ENCODE assay signal across 1 cellular context in the genomic region with DNA sequence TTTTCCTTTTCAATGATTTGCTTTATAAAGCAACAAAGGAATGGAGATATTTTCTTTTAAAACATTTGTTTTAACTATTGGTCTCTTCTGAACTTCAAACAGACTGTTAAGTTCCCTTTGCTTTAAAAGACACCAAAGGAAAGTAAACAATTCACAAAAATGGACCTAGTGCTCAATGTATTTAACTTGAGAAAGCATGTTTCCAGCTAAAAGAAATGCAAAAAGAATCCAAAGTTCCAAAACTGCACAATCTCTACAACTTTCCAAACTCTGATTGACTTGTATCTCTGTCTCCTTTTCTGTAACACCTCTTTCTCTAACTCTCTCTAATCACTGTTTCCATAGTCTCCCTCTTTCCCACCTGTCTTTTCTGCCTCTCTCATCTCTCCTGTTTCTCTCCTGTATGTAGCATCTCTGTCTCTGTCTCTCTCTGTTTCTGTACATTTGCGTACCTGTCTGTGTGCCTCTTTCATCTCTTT.
A peak's percentile ranks its signal among the peaks of the same experiment; 100 is the strongest.
TF ChIP-seq lines count a peak whose summit lies in the region.

No MANE protein-coding gene starts in this region.

TF ChIP-seq in HepG2, 621 proteins besides CTCF, POLR2A, EP300 and RAD21 (continued from another document and continues in another):
- TF ChIP-seq, protein P1, sequence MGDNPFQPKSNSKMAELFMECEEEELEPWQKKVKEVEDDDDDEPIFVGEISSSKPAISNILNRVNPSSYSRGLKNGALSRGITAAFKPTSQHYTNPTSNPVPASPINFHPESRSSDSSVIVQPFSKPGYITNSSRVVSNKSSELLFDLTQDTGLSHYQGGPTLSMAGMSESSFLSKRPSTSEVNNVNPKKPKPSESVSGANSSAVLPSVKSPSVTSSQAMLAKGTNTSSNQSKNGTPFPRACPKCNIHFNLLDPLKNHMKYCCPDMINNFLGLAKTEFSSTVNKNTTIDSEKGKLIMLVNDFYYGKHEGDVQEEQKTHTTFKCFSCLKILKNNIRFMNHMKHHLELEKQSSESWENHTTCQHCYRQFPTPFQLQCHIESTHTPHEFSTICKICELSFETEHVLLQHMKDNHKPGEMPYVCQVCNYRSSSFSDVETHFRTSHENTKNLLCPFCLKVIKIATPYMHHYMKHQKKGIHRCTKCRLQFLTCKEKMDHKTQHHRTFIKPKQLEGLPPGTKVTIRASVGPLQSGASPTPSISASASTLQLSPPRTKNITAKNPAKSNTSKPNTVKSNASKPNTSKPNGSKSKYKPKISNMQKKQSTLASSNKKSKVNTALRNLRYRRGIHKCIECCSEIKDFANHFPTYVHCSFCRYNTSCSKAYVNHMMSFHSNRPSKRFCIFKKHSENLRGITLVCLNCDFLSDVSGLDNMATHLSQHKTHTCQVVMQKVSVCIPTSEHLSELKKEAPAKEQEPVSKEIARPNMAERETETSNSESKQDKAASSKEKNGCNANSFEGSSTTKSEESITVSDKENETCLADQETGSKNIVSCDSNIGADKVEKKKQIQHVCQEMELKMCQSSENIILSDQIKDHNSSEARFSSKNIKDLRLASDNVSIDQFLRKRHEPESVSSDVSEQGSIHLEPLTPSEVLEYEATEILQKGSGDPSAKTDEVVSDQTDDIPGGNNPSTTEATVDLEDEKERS (CRISPR knock-in tag; IDR thresholded peaks at IDR 0.05): no peak
- TF ChIP-seq, protein P2, sequence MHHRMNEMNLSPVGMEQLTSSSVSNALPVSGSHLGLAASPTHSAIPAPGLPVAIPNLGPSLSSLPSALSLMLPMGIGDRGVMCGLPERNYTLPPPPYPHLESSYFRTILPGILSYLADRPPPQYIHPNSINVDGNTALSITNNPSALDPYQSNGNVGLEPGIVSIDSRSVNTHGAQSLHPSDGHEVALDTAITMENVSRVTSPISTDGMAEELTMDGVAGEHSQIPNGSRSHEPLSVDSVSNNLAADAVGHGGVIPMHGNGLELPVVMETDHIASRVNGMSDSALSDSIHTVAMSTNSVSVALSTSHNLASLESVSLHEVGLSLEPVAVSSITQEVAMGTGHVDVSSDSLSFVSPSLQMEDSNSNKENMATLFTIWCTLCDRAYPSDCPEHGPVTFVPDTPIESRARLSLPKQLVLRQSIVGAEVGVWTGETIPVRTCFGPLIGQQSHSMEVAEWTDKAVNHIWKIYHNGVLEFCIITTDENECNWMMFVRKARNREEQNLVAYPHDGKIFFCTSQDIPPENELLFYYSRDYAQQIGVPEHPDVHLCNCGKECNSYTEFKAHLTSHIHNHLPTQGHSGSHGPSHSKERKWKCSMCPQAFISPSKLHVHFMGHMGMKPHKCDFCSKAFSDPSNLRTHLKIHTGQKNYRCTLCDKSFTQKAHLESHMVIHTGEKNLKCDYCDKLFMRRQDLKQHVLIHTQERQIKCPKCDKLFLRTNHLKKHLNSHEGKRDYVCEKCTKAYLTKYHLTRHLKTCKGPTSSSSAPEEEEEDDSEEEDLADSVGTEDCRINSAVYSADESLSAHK (CRISPR knock-in tag; IDR thresholded peaks at IDR 0.05; ENCODE audit: borderline replicate concordance): no peak
- no peak for TF ChIP-seq ZNF124 (CRISPR knock-in tag; IDR thresholded peaks at IDR 0.05)
- TF ChIP-seq ZSCAN29 (CRISPR knock-in tag; conservative IDR thresholded peaks at IDR 0.05): no peak
- TF ChIP-seq, protein P3, sequence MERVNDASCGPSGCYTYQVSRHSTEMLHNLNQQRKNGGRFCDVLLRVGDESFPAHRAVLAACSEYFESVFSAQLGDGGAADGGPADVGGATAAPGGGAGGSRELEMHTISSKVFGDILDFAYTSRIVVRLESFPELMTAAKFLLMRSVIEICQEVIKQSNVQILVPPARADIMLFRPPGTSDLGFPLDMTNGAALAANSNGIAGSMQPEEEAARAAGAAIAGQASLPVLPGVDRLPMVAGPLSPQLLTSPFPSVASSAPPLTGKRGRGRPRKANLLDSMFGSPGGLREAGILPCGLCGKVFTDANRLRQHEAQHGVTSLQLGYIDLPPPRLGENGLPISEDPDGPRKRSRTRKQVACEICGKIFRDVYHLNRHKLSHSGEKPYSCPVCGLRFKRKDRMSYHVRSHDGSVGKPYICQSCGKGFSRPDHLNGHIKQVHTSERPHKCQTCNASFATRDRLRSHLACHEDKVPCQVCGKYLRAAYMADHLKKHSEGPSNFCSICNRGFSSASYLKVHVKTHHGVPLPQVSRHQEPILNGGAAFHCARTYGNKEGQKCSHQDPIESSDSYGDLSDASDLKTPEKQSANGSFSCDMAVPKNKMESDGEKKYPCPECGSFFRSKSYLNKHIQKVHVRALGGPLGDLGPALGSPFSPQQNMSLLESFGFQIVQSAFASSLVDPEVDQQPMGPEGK (CRISPR knock-in tag; IDR thresholded peaks at IDR 0.05): 0 out of 2 replicates have a peak, but pooled peaks have one; percentile 8
- TF ChIP-seq, protein P4, sequence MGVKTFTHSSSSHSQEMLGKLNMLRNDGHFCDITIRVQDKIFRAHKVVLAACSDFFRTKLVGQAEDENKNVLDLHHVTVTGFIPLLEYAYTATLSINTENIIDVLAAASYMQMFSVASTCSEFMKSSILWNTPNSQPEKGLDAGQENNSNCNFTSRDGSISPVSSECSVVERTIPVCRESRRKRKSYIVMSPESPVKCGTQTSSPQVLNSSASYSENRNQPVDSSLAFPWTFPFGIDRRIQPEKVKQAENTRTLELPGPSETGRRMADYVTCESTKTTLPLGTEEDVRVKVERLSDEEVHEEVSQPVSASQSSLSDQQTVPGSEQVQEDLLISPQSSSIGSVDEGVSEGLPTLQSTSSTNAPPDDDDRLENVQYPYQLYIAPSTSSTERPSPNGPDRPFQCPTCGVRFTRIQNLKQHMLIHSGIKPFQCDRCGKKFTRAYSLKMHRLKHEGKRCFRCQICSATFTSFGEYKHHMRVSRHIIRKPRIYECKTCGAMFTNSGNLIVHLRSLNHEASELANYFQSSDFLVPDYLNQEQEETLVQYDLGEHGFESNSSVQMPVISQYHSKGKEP (CRISPR knock-in tag; IDR thresholded peaks at IDR 0.05): no peak
- TF ChIP-seq TEAD3 (CRISPR knock-in tag; optimal IDR thresholded peaks at IDR 0.05; ENCODE audit: borderline replicate concordance): peak; percentile 41
- TF ChIP-seq ZBTB21 (CRISPR knock-in tag; IDR thresholded peaks at IDR 0.05): no peak
- TF ChIP-seq, protein P5, sequence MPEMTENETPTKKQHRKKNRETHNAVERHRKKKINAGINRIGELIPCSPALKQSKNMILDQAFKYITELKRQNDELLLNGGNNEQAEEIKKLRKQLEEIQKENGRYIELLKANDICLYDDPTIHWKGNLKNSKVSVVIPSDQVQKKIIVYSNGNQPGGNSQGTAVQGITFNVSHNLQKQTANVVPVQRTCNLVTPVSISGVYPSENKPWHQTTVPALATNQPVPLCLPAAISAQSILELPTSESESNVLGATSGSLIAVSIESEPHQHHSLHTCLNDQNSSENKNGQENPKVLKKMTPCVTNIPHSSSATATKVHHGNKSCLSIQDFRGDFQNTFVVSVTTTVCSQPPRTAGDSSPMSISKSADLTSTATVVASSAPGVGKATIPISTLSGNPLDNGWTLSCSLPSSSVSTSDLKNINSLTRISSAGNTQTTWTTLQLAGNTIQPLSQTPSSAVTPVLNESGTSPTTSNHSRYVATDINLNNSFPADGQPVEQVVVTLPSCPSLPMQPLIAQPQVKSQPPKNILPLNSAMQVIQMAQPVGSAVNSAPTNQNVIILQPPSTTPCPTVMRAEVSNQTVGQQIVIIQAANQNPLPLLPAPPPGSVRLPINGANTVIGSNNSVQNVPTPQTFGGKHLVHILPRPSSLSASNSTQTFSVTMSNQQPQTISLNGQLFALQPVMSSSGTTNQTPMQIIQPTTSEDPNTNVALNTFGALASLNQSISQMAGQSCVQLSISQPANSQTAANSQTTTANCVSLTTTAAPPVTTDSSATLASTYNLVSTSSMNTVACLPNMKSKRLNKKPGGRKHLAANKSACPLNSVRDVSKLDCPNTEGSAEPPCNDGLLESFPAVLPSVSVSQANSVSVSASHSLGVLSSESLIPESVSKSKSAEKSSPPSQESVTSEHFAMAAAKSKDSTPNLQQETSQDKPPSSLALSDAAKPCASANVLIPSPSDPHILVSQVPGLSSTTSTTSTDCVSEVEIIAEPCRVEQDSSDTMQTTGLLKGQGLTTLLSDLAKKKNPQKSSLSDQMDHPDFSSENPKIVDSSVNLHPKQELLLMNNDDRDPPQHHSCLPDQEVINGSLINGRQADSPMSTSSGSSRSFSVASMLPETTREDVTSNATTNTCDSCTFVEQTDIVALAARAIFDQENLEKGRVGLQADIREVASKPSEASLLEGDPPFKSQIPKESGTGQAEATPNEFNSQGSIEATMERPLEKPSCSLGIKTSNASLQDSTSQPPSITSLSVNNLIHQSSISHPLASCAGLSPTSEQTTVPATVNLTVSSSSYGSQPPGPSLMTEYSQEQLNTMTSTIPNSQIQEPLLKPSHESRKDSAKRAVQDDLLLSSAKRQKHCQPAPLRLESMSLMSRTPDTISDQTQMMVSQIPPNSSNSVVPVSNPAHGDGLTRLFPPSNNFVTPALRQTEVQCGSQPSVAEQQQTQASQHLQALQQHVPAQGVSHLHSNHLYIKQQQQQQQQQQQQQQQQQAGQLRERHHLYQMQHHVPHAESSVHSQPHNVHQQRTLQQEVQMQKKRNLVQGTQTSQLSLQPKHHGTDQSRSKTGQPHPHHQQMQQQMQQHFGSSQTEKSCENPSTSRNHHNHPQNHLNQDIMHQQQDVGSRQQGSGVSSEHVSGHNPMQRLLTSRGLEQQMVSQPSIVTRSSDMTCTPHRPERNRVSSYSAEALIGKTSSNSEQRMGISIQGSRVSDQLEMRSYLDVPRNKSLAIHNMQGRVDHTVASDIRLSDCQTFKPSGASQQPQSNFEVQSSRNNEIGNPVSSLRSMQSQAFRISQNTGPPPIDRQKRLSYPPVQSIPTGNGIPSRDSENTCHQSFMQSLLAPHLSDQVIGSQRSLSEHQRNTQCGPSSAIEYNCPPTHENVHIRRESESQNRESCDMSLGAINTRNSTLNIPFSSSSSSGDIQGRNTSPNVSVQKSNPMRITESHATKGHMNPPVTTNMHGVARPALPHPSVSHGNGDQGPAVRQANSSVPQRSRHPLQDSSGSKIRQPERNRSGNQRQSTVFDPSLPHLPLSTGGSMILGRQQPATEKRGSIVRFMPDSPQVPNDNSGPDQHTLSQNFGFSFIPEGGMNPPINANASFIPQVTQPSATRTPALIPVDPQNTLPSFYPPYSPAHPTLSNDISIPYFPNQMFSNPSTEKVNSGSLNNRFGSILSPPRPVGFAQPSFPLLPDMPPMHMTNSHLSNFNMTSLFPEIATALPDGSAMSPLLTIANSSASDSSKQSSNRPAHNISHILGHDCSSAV (CRISPR knock-in tag; IDR thresholded peaks at IDR 0.05; ENCODE audit: borderline replicate concordance): no peak
- peak; percentile 52; the same call in 1 of the 2 replicates for TF ChIP-seq NCOR1 (IDR thresholded peaks at IDR 0.05; ENCODE audit: borderline replicate concordance, low read length)
- no peak for TF ChIP-seq HOXA9 (CRISPR knock-in tag; IDR thresholded peaks at IDR 0.05; ENCODE audit: borderline replicate concordance)
- peak; percentile 97 for TF ChIP-seq ISL2 (CRISPR knock-in tag; IDR thresholded peaks at IDR 0.05)
- TF ChIP-seq, protein P6, sequence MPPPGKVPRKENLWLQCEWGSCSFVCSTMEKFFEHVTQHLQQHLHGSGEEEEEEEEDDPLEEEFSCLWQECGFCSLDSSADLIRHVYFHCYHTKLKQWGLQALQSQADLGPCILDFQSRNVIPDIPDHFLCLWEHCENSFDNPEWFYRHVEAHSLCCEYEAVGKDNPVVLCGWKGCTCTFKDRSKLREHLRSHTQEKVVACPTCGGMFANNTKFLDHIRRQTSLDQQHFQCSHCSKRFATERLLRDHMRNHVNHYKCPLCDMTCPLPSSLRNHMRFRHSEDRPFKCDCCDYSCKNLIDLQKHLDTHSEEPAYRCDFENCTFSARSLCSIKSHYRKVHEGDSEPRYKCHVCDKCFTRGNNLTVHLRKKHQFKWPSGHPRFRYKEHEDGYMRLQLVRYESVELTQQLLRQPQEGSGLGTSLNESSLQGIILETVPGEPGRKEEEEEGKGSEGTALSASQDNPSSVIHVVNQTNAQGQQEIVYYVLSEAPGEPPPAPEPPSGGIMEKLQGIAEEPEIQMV (CRISPR knock-in tag; IDR thresholded peaks at IDR 0.05; ENCODE audit: low read depth): no peak
- TF ChIP-seq, protein P7, sequence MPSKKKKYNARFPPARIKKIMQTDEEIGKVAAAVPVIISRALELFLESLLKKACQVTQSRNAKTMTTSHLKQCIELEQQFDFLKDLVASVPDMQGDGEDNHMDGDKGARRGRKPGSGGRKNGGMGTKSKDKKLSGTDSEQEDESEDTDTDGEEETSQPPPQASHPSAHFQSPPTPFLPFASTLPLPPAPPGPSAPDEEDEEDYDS (CRISPR knock-in tag; IDR thresholded peaks at IDR 0.05): peak; percentile 18; the same call in 1 of the 2 replicates
- no peak for TF ChIP-seq ZNF850 (CRISPR knock-in tag; conservative IDR thresholded peaks at IDR 0.05)
- no peak for TF ChIP-seq ZNF776 (CRISPR knock-in tag; IDR thresholded peaks at IDR 0.05)
- no peak for TF ChIP-seq STAT5B (CRISPR knock-in tag; IDR thresholded peaks at IDR 0.05)
- TF ChIP-seq, protein P8, sequence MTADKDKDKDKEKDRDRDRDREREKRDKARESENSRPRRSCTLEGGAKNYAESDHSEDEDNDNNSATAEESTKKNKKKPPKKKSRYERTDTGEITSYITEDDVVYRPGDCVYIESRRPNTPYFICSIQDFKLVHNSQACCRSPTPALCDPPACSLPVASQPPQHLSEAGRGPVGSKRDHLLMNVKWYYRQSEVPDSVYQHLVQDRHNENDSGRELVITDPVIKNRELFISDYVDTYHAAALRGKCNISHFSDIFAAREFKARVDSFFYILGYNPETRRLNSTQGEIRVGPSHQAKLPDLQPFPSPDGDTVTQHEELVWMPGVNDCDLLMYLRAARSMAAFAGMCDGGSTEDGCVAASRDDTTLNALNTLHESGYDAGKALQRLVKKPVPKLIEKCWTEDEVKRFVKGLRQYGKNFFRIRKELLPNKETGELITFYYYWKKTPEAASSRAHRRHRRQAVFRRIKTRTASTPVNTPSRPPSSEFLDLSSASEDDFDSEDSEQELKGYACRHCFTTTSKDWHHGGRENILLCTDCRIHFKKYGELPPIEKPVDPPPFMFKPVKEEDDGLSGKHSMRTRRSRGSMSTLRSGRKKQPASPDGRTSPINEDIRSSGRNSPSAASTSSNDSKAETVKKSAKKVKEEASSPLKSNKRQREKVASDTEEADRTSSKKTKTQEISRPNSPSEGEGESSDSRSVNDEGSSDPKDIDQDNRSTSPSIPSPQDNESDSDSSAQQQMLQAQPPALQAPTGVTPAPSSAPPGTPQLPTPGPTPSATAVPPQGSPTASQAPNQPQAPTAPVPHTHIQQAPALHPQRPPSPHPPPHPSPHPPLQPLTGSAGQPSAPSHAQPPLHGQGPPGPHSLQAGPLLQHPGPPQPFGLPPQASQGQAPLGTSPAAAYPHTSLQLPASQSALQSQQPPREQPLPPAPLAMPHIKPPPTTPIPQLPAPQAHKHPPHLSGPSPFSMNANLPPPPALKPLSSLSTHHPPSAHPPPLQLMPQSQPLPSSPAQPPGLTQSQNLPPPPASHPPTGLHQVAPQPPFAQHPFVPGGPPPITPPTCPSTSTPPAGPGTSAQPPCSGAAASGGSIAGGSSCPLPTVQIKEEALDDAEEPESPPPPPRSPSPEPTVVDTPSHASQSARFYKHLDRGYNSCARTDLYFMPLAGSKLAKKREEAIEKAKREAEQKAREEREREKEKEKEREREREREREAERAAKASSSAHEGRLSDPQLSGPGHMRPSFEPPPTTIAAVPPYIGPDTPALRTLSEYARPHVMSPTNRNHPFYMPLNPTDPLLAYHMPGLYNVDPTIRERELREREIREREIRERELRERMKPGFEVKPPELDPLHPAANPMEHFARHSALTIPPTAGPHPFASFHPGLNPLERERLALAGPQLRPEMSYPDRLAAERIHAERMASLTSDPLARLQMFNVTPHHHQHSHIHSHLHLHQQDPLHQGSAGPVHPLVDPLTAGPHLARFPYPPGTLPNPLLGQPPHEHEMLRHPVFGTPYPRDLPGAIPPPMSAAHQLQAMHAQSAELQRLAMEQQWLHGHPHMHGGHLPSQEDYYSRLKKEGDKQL (CRISPR knock-in tag; IDR thresholded peaks at IDR 0.05; ENCODE audit: low read depth): peak; percentile 43; the same call in 1 of the 2 replicates
- TF ChIP-seq RAD51 (IDR thresholded peaks at IDR 0.05; ENCODE audit: borderline replicate concordance): no peak
- TF ChIP-seq NR2C2 (CRISPR knock-in tag; IDR thresholded peaks at IDR 0.05; ENCODE audit: borderline replicate concordance): no peak
- peak; percentile 51; the same call in 1 of the 2 replicates for TF ChIP-seq HOXA5 (CRISPR knock-in tag; IDR thresholded peaks at IDR 0.05)
